ENCODE assay signal across 10 cellular contexts in genomic region chr2:227942021-227942420, GRCh38.
DNase-seq lines count a peak whose midpoint lies in the region; ATAC-seq and TF ChIP-seq lines count a peak whose summit lies in the region.
"Had no signal": no experiment of that assay in that cellular context is flagged by ENCODE, and none has a peak within 500 bp of the region (broad histone marks: within the 10 kb centered on the region; RNA-seq: fewer than 3 reads in every experiment).

No MANE protein-coding gene starts in this region.

- no peaks in the 10 kb centered on the region for H3K4me1 Mint-ChIP-seq in activated CD4-positive, alpha-beta memory T cell treated with anti-CD3 and anti-CD28 coated beads, Interleukin-2, amount 10 ng/mL, durations not matched to agents 7 days and 5 days
- H3K4me1 Mint-ChIP-seq: memory B cell had no signal

- H3K27ac ChIP-seq in GM23248 = no peak overlapping the region
- no peak overlapping the region for H3K27ac ChIP-seq in foreskin keratinocyte

- ATAC-seq in GM18867 (IDR thresholded peaks at IDR 0.05; ENCODE audit: unreplicated experiment) (peak; percentile 52), HG03565 (IDR thresholded peaks at IDR 0.05; ENCODE audit: unreplicated experiment) (peak; percentile 81), foreskin keratinocyte (peak; percentile 66)

- H3K27me3 ChIP-seq in GM23248 (replicated peaks; ENCODE audit: insufficient read depth) = no peaks in the 10 kb centered on the region; the same call in 1 of the 2 replicates
- no peaks in the 10 kb centered on the region for H3K27me3 ChIP-seq in foreskin keratinocyte

- no peaks in the 10 kb centered on the region for H3F3A ChIP-seq in GM23248 (ENCODE audit: insufficient read depth)

- POLR2A ChIA-PET in activated CD4-positive, alpha-beta memory T cell treated with anti-CD3 and anti-CD28 coated beads, Interleukin-2, amount 10 ng/mL, durations not matched to agents 7 days and 5 days (lab: Charles Lee) = no interaction called here

- in situ Hi-C loops in GM23248 (cut with MboI) = no loop called here

- H3K9me3 Mint-ChIP-seq in activated CD4-positive, alpha-beta memory T cell treated with anti-CD3 and anti-CD28 coated beads, Interleukin-2, amount 10 ng/mL, durations not matched to agents 7 days and 5 days = no peaks in the 10 kb centered on the region
- H3K9me3 Mint-ChIP-seq: memory B cell had no signal

- no peak overlapping the region for H3K4me2 ChIP-seq in GM23248 (ENCODE audit: unreplicated experiment)

- no peaks in the 10 kb centered on the region for H3K36me3 Mint-ChIP-seq in activated CD4-positive, alpha-beta memory T cell treated with anti-CD3 and anti-CD28 coated beads, Interleukin-2, amount 10 ng/mL, durations not matched to agents 7 days and 5 days (ENCODE audit: low read depth)
- H3K36me3 Mint-ChIP-seq: memory B cell had no signal

- H3K79me2 ChIP-seq in GM23248 (ENCODE audit: insufficient read depth) = no peaks in the 10 kb centered on the region

- DNase-seq in GM23248 (peak; percentile 18), foreskin keratinocyte (no peak), NCI-H226 (no peak)
- DNase-seq in activated CD4-positive, alpha-beta memory T cell treated with anti-CD3 and anti-CD28 coated beads, Interleukin-2, amount 10 ng/mL, durations not matched to agents 7 days and 5 days = no peak
- no peak for DNase-seq in activated CD4-positive, alpha-beta T cell treated with anti-CD3 and anti-CD28 coated beads, Interleukin-2, amount 50 U/mL, for 48 hours
- DNase-seq: hippocampal formation, nucleus accumbens had no signal

- no peaks in the 10 kb centered on the region for H3K27me3 Mint-ChIP-seq in activated CD4-positive, alpha-beta memory T cell treated with anti-CD3 and anti-CD28 coated beads, Interleukin-2, amount 10 ng/mL, durations not matched to agents 7 days and 5 days

- no peak overlapping the region for H3K4me3 ChIP-seq in GM23248

- H3K9me3 ChIP-seq in GM23248 (ENCODE audit: low read depth) = no peaks in the 10 kb centered on the region

- no peaks in the 10 kb centered on the region for H3K36me3 ChIP-seq in GM23248 (ENCODE audit: low read depth)

- 65 to 71% methylated on average over 2 of the region's 2 CpGs for WGBS in GM23248 (ENCODE audit: low coverage in 1 of 2, low lambda C conversion rate in 2 of 2, missing lambda C conversion rate in 2 of 2), 2 experiments

- no peak for TF ChIP-seq CTCF in foreskin keratinocyte (conservative IDR thresholded peaks at IDR 0.05)

- H3K4me3 Mint-ChIP-seq in activated CD4-positive, alpha-beta memory T cell treated with anti-CD3 and anti-CD28 coated beads, Interleukin-2, amount 10 ng/mL, durations not matched to agents 7 days and 5 days = no peak overlapping the region
- H3K4me3 Mint-ChIP-seq: memory B cell had no signal

- H3K4me1 ChIP-seq in GM23248 (ENCODE audit: insufficient read depth) = no peaks in the 10 kb centered on the region
- H3K4me1 ChIP-seq in foreskin keratinocyte = no peaks in the 10 kb centered on the region

- CTCF ChIA-PET in activated CD4-positive, alpha-beta memory T cell treated with anti-CD3 and anti-CD28 coated beads, Interleukin-2, amount 10 ng/mL, durations not matched to agents 7 days and 5 days (lab: Charles Lee) = no interaction called here

- H2AFZ ChIP-seq in GM23248 = no peak overlapping the region

- no peaks in the 10 kb centered on the region for H4K20me1 ChIP-seq in GM23248 (ENCODE audit: insufficient read depth)

- H3K9ac ChIP-seq in GM23248 = no peak overlapping the region

- H3K27ac Mint-ChIP-seq in activated CD4-positive, alpha-beta memory T cell treated with anti-CD3 and anti-CD28 coated beads, Interleukin-2, amount 10 ng/mL, durations not matched to agents 7 days and 5 days = no peak overlapping the region
- H3K27ac Mint-ChIP-seq: memory B cell had no signal

- no peaks in the 10 kb centered on the region for H3K9me2 ChIP-seq in GM23248 (ENCODE audit: insufficient read depth)
